ENCODE assay signal across 1 cellular context in the genomic region with DNA sequence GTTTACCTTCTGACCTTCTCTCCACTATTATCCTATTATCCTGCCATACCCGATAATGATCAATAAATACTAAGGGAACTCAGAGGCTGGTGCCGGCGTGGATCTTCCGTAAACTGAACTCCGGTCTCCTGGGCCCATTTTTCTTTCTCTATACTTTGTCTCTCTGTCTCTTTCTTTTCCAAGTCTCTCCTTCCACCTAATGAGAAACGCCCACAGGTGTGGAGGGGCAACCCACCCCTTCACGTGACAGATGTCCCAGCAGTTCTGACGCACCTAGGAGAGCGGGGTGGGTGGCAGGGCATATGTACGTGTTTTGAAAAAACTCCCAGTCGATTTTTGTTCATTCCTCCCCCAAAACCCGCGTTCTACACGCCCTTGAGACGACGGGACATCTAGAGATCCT.
TF ChIP-seq lines count a peak whose summit lies in the region.
"Not testable (repeated sequence)": the region's sequence is repeated elsewhere in the genome, so short reads cannot be mapped to it uniquely, and the experiment has no call there.

No MANE protein-coding gene starts in this region.

TF ChIP-seq in K562, 482 proteins besides CTCF, POLR2A, EP300 and RAD21 (continued from another document):
- TF ChIP-seq, protein P1, sequence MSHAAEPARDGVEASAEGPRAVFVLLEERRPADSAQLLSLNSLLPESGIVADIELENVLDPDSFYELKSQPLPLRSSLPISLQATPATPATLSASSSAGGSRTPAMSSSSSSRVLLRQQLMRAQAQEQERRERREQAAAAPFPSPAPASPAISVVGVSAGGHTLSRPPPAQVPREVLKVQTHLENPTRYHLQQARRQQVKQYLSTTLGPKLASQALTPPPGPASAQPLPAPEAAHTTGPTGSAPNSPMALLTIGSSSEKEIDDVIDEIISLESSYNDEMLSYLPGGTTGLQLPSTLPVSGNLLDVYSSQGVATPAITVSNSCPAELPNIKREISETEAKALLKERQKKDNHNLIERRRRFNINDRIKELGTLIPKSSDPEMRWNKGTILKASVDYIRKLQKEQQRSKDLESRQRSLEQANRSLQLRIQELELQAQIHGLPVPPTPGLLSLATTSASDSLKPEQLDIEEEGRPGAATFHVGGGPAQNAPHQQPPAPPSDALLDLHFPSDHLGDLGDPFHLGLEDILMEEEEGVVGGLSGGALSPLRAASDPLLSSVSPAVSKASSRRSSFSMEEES (CRISPR knock-in tag; IDR thresholded peaks at IDR 0.05), result 0 out of 2 replicates have a peak, but pooled peaks have one; percentile 7
- TF ChIP-seq ERF (CRISPR knock-in tag; IDR thresholded peaks at IDR 0.05) (peak; percentile 71; the same call in 1 of the 2 replicates), FOXP1 (CRISPR knock-in tag; IDR thresholded peaks at IDR 0.05) (0 out of 2 replicates have a peak, but pooled peaks have one; percentile 13), SMARCC2 (IDR thresholded peaks at IDR 0.05; ENCODE audit: low read depth) (peak; percentile 25; the same call in 1 of the 2 replicates), CHD4 (IDR thresholded peaks at IDR 0.05; ENCODE audit: insufficient read depth, insufficient replicate concordance, low read depth, low read length, poor library complexity, severe bottlenecking) (peak; percentile 67), ZNF445 (CRISPR knock-in tag; IDR thresholded peaks at IDR 0.05; ENCODE audit: low read depth) (0 out of 2 replicates have a peak, but pooled peaks have one; percentile 61), NR2C2 (CRISPR knock-in tag; IDR thresholded peaks at IDR 0.05) (0 out of 2 replicates have a peak, but pooled peaks have one; percentile 10), ETV6 (IDR thresholded peaks at IDR 0.05; ENCODE audit: borderline replicate concordance in 1 of 2, low read depth in 2 of 2, low read length in 1 of 2) (0 out of 4 replicates have a peak, but pooled peaks of 1 of the 2 experiments have one; percentile 17), MIER1 (IDR thresholded peaks at IDR 0.05; ENCODE audit: low read depth) (peak; percentile 81; the same call in 1 of the 2 replicates), BHLHE40 (IDR thresholded peaks at IDR 0.05; ENCODE audit: low read length) (peak; percentile 83), ZNF583 (CRISPR knock-in tag; IDR thresholded peaks at IDR 0.05) (peak; percentile 63; the same call in 1 of the 2 replicates), HDAC1 (IDR thresholded peaks at IDR 0.05) (peak in 1 of 2 experiments; percentile 69; a peak in 2 of 4 replicates), ZFPM2 (CRISPR knock-in tag; IDR thresholded peaks at IDR 0.05) (0 out of 2 replicates have a peak, but pooled peaks have one; percentile 35), NFRKB (IDR thresholded peaks at IDR 0.05; ENCODE audit: low read depth) (peak; percentile 49; the same call in 1 of the 2 replicates), CAMTA2 (CRISPR knock-in tag; conservative IDR thresholded peaks at IDR 0.05) (0 out of 2 replicates have a peak, but pooled peaks have one; percentile 39), ARNT (IDR thresholded peaks at IDR 0.05) (peak; percentile 18 to 62; a peak in 1 of 4 replicates), SMAD4 (CRISPR knock-in tag; conservative IDR thresholded peaks at IDR 0.05) (peak; percentile 3; the same call in 1 of the 2 replicates), ZNF24 (IDR thresholded peaks at IDR 0.05) (0 out of 2 replicates have a peak, but pooled peaks have one; percentile 6), CBFA2T3 (IDR thresholded peaks at IDR 0.05) (peak; percentile 4; the same call in 1 of the 2 replicates), HLTF (IDR thresholded peaks at IDR 0.05) (0 out of 2 replicates have a peak, but pooled peaks have one; percentile 22), MTA1 (IDR thresholded peaks at IDR 0.05; ENCODE audit: borderline replicate concordance) (peak; percentile 13; the same call in 1 of the 2 replicates), TOE1 (IDR thresholded peaks at IDR 0.05; ENCODE audit: borderline replicate concordance) (peak; percentile 5; the same call in 1 of the 2 replicates)
- not testable (repeated sequence) for TF ChIP-seq NR2C2 (tag; IDR thresholded peaks at IDR 0.05); ETV6 (CRISPR knock-in tag; IDR thresholded peaks at IDR 0.05; ENCODE audit: borderline replicate concordance); TOE1 (CRISPR knock-in tag; IDR thresholded peaks at IDR 0.05; ENCODE audit: borderline replicate concordance, low read depth)
- TF ChIP-seq, protein P2, sequence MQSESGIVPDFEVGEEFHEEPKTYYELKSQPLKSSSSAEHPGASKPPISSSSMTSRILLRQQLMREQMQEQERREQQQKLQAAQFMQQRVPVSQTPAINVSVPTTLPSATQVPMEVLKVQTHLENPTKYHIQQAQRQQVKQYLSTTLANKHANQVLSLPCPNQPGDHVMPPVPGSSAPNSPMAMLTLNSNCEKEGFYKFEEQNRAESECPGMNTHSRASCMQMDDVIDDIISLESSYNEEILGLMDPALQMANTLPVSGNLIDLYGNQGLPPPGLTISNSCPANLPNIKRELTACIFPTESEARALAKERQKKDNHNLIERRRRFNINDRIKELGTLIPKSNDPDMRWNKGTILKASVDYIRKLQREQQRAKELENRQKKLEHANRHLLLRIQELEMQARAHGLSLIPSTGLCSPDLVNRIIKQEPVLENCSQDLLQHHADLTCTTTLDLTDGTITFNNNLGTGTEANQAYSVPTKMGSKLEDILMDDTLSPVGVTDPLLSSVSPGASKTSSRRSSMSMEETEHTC (IDR thresholded peaks at IDR 0.05), result 0 out of 2 replicates have a peak, but pooled peaks have one; percentile 10
- TF ChIP-seq, protein P3, sequence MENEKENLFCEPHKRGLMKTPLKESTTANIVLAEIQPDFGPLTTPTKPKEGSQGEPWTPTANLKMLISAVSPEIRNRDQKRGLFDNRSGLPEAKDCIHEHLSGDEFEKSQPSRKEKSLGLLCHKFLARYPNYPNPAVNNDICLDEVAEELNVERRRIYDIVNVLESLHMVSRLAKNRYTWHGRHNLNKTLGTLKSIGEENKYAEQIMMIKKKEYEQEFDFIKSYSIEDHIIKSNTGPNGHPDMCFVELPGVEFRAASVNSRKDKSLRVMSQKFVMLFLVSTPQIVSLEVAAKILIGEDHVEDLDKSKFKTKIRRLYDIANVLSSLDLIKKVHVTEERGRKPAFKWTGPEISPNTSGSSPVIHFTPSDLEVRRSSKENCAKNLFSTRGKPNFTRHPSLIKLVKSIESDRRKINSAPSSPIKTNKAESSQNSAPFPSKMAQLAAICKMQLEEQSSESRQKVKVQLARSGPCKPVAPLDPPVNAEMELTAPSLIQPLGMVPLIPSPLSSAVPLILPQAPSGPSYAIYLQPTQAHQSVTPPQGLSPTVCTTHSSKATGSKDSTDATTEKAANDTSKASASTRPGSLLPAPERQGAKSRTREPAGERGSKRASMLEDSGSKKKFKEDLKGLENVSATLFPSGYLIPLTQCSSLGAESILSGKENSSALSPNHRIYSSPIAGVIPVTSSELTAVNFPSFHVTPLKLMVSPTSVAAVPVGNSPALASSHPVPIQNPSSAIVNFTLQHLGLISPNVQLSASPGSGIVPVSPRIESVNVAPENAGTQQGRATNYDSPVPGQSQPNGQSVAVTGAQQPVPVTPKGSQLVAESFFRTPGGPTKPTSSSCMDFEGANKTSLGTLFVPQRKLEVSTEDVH (IDR thresholded peaks at IDR 0.05; ENCODE audit: low read depth, partially characterized antibody), result peak; percentile 9
